10 cellular contexts compared by ENCODE assay signal in the genomic region with DNA sequence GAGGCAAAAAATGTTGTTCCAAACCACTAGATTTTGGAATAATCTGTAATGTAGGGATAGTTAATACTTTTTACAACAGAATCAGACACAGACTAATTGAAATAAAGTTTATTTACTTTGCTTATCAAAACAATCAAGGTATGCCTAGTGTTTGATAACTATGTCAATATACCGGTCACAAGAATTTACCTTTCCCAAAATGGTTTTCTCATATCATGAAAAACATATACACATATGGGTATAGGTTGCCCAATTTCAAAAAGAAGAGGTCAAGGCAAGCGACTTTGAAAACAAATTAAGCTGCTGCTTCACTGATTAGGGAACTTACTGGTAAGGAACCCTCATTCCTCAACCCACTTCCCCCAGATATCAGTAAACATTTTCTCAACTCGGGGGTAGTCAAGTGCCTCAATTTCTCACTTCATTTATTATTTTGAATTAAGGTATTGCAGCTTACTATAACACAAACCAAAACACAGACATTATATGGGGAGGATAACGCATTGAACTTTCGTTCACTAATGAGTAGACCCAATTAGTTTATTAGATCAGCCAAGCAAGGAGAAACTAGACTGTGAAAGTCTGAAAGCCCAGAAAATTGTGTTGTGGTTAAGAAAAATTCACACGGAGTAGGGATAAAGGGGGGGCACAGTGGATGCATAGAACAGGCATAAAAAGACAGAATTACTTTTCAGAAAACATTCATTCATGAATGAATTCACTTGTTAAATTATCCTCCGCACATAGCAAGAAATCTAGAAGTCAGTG. TPM values are rescaled to one million over a fixed set of nuclear protein-coding genes. Genes with fewer than 3 reads are reported as not detected.
DNase-seq lines count a peak whose midpoint lies in the region; ATAC-seq and TF ChIP-seq lines count a peak whose summit lies in the region.
"Had no signal": no experiment of that assay in that cellular context is flagged by ENCODE, and none has a peak within 500 bp of the region (broad histone marks: within the 10 kb centered on the region; RNA-seq: fewer than 3 reads in every experiment).

No MANE protein-coding gene starts in this region.

- H3K27ac Mint-ChIP-seq in activated CD4-positive, alpha-beta T cell treated with anti-CD3 and anti-CD28 coated beads, Interleukin-2, amount 10 ng/mL, durations not matched to agents 24 days and 14 days, result peak overlapping the region; percentile 75
- peak overlapping the region; percentile 97 to 98 for H3K27ac Mint-ChIP-seq in T-cell

- no peak overlapping the region for H2AFZ ChIP-seq in hepatocyte

- intact Hi-C loops in activated CD4-positive, alpha-beta T cell treated with anti-CD3 and anti-CD28 coated beads, Interleukin-2, amount 10 ng/mL, durations not matched to agents 24 days and 14 days (cut with micrococcal nuclease), result loop anchor here (2.0 kb wide), 1 partner anchor 13 kb away; no protein-coding TSS in a partner anchor
- intact Hi-C loops in stomach (cut with DNase I; ENCODE audit: low total_unique reads), result no loop called here

- peak overlapping the region; percentile 82 for H3K4me2 ChIP-seq in hepatocyte

- no peak overlapping the region for H3K4me3 ChIP-seq in hepatocyte
- no peak overlapping the region for H3K4me3 ChIP-seq in stomach

- H3K9me3 Mint-ChIP-seq in activated CD4-positive, alpha-beta T cell treated with anti-CD3 and anti-CD28 coated beads, Interleukin-2, amount 10 ng/mL, durations not matched to agents 24 days and 14 days, result peaks cover 4% of the 10 kb centered on the region
- no peaks in the 10 kb centered on the region for H3K9me3 Mint-ChIP-seq in T-cell

- peaks cover 39% of the 10 kb centered on the region for H3K4me1 Mint-ChIP-seq in activated CD4-positive, alpha-beta T cell treated with anti-CD3 and anti-CD28 coated beads, Interleukin-2, amount 10 ng/mL, durations not matched to agents 24 days and 14 days
- peaks cover 47 to 51% (median 50%) of the 10 kb centered on the region in 3 donors for H3K4me1 Mint-ChIP-seq in T-cell

- no peak for TF ChIP-seq POLR2A in stomach (IDR thresholded peaks at IDR 0.05)

- H3K36me3 Mint-ChIP-seq in activated CD4-positive, alpha-beta T cell treated with anti-CD3 and anti-CD28 coated beads, Interleukin-2, amount 10 ng/mL, durations not matched to agents 24 days and 14 days (ENCODE audit: low read depth), result no peaks in the 10 kb centered on the region
- no peaks in the 10 kb centered on the region for H3K36me3 Mint-ChIP-seq in T-cell

- CTCF ChIA-PET in T-cell (lab: Charles Lee), result no interaction called here
- CTCF ChIA-PET in RWPE1 (lab: Yijun Ruan, JAX), result interaction anchor here (0.6 kb wide), 1 partner anchor 528 kb away, joined by 3 read pairs; no protein-coding TSS in a partner anchor

- TF ChIP-seq EP300 in stomach (IDR thresholded peaks at IDR 0.05), result no peak

- H3K4me1 ChIP-seq in hepatocyte (ENCODE audit: insufficient read depth), result peaks cover 18% of the 10 kb centered on the region
- H3K4me1 ChIP-seq in stomach, result peaks cover 10 to 31% (median 22%) of the 10 kb centered on the region in 4 donors

- POLR2A ChIA-PET in T-cell (lab: Charles Lee), result no interaction called here
- POLR2A ChIA-PET in RWPE1 (lab: Yijun Ruan, JAX; ENCODE audit: low non-redundant PET), result no interaction called here

- no peaks in the 10 kb centered on the region for H4K20me1 ChIP-seq in hepatocyte (ENCODE audit: insufficient read depth, poor library complexity, severe bottlenecking)

- H3K27me3 Mint-ChIP-seq in activated CD4-positive, alpha-beta T cell treated with anti-CD3 and anti-CD28 coated beads, Interleukin-2, amount 10 ng/mL, durations not matched to agents 24 days and 14 days, result peaks cover 14% of the 10 kb centered on the region
- no peaks in the 10 kb centered on the region for H3K27me3 Mint-ChIP-seq in T-cell

- no peak for DNase-seq in activated CD4-positive, alpha-beta T cell treated with anti-CD3 and anti-CD28 coated beads, Interleukin-2, amount 10 ng/mL, durations not matched to agents 24 days and 14 days
- DNase-seq in activated CD4-positive, alpha-beta T cell treated with anti-CD3 and anti-CD28 coated beads for 4 hours, result no peak
- DNase-seq in T-cell (no peak), hepatocyte (ENCODE audit: low spot score) (no peak), stomach (no peak), NCI-H1436 (lab: John Stamatoyannopoulos, UW) (no peak), NCI-H2081 (lab: John Stamatoyannopoulos, UW) (no peak), RWPE1 (ENCODE audit: low spot score) (no peak)
- DNase-seq: NCI-H1105 treated with DMSO at 0.1 percent for 48 hours; stimulated activated CD4-positive, alpha-beta T cell treated with anti-CD3 and anti-CD28 coated beads, Interleukin-12 subunit alpha, Interleukin-12 subunit beta, amount 100 ng/mL, for 4 hours had no signal

- no peaks in the 10 kb centered on the region for H3K9me2 ChIP-seq in hepatocyte (replicated peaks; ENCODE audit: insufficient read depth)

- ATAC-seq in T-cell (replicated peaks in 1 of 4), result no peak

- TF ChIP-seq CTCF in hepatocyte (IDR thresholded peaks at IDR 0.05; ENCODE audit: poor library complexity) (no peak), stomach (IDR thresholded peaks at IDR 0.05) (no peak), RWPE1 (conservative IDR thresholded peaks at IDR 0.05; ENCODE audit: low read depth) (no peak)

- H3K27me3 ChIP-seq in hepatocyte (no peaks in the 10 kb centered on the region), stomach (no peaks in the 10 kb centered on the region)

- H3K79me2 ChIP-seq in hepatocyte, result no peaks in the 10 kb centered on the region

- WGBS in hepatocyte (ENCODE audit: low lambda C conversion rate, missing lambda C conversion rate), result 73% methylated on average over 7 of the region's 7 CpGs
- WGBS in stomach, 5 donors, result 31 to 60% (median 48%) methylated on average over 7 of the region's 7 CpGs

- H3K27ac ChIP-seq in hepatocyte, result peak overlapping the region; percentile 93
- peak overlapping the region in 3 of 5 donors; percentile 93 to 97 (median 93) for H3K27ac ChIP-seq in stomach
- no peak overlapping the region for H3K27ac ChIP-seq in RWPE1

- no peaks in the 10 kb centered on the region for H3K36me3 ChIP-seq in hepatocyte (replicated peaks; ENCODE audit: insufficient read depth, low read depth)
- no peaks in the 10 kb centered on the region for H3K36me3 ChIP-seq in stomach

- H3K9me3 ChIP-seq in hepatocyte (ENCODE audit: low read depth) (no peaks in the 10 kb centered on the region), stomach (no peaks in the 10 kb centered on the region)

- peak overlapping the region; percentile 92 for H3K4me3 Mint-ChIP-seq in activated CD4-positive, alpha-beta T cell treated with anti-CD3 and anti-CD28 coated beads, Interleukin-2, amount 10 ng/mL, durations not matched to agents 24 days and 14 days
- H3K4me3 Mint-ChIP-seq in T-cell, result peak overlapping the region in 2 of 3 donors; percentile 89 to 94

RNA-seq across cellular contexts. Expression of a gene that starts 9.0 kb away (rescaled TPM):
- 122 and 126 TPM in 2 replicates for total RNA-seq in activated CD4-positive, alpha-beta T cell treated with anti-CD3 and anti-CD28 coated beads, Interleukin-2, amount 10 ng/mL, durations not matched to agents 24 days and 14 days
- total RNA-seq in T-cell (100 to 1,000 TPM in 1 of 5 donors, 10 to 100 TPM in 4; 71.4 to 101 (median 86.5) TPM), hepatocyte (144 and 158 TPM in 2 replicates), stomach (10 to 100 TPM in 4 of 5 donors, 1 to 10 TPM in 1; 2.6 to 57.8 (median 25.4) TPM)
- polyA plus RNA-seq in hepatocyte (156 and 164 TPM in 2 replicates), stomach (10 to 100 TPM in 1 of 3 donors, 1 to 10 TPM in 2; 7.2 to 13.5 (median 8.7) TPM)
